In the genomic region with DNA sequence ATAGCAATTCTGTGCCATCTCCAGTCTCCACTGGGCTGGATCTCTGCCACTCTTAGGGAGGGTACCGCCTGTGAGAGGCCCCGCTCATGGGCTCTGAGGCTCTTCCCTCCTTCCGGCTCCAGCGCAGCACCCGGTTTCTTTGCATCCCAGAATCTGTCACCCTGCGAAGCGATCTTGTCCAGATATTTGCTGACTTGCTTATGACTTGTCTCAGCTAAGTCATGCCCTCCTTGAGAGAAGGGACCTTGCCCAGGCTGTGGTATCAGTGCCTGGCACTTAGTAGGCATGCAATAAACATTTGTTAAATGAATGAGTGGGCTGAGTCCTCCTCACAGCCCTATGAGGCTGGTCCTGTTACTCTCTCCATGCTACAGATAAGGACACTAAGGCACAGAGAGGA, we compare ENCODE assay signal across 1 cellular context.
TF ChIP-seq lines count a peak whose summit lies in the region.

No MANE protein-coding gene starts in this region.

TF ChIP-seq in H1, 55 proteins besides CTCF, POLR2A, EP300 and RAD21:
- TF ChIP-seq PHF8 (conservative IDR thresholded peaks at IDR 0.05; ENCODE audit: low read depth, low read length): no peak
- TF ChIP-seq CBX8 (IDR thresholded peaks at IDR 0.05; ENCODE audit: borderline replicate concordance, low read depth, low read length): no peak
- no peak for TF ChIP-seq SAP30 (IDR thresholded peaks at IDR 0.05; ENCODE audit: insufficient read depth, insufficient replicate concordance, low read length)
- TF ChIP-seq CREB1 (IDR thresholded peaks at IDR 0.05): no peak
- no peak for TF ChIP-seq SP4 (IDR thresholded peaks at IDR 0.05; ENCODE audit: low read length)
- TF ChIP-seq SIX5 (IDR thresholded peaks at IDR 0.05; ENCODE audit: low read depth, low read length): no peak
- TF ChIP-seq SP2 (IDR thresholded peaks at IDR 0.05; ENCODE audit: low read length): no peak
- no peak for TF ChIP-seq HDAC6 (IDR thresholded peaks at IDR 0.05; ENCODE audit: low read depth, low read length)
- TF ChIP-seq SP1 (IDR thresholded peaks at IDR 0.05; ENCODE audit: low read depth, low read length): no peak
- no peak for TF ChIP-seq CBX5 (IDR thresholded peaks at IDR 0.05; ENCODE audit: low read depth, low read length)
- TF ChIP-seq CEBPB (IDR thresholded peaks at IDR 0.05; ENCODE audit: low read depth, low read length): no peak
